In the genomic region with DNA sequence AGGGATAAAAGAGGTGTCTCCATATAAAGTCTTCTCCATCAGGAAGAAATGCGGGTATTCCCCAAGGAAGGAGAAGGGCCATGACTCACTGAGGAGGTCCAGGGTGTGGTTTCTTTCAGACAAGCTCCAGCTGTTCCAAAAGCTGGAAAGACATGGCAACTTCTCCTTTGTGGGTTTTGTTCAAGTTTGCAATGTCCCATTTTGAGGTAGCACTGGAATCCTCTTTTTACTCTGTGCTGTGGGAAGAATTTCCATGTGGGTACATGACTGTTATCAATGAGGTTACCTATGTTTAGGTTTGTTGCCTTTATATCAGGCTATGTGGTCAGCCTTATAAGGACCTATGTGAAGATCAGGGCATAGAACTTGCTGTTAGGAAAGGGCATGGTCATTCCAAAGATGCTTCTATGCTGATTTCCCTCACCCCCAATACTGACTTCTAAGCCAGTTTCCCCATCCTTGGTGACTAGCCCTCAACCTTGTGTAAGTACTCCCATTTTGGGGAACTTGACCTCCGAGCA, we compare ENCODE assay signal across 16 cellular contexts.
A peak's percentile ranks its signal among the peaks of the same experiment; 100 is the strongest.
DNase-seq lines count a peak whose midpoint lies in the region; ATAC-seq and TF ChIP-seq lines count a peak whose summit lies in the region.
"Had no signal": no experiment of that assay in that cellular context is flagged by ENCODE, and none has a peak within 500 bp of the region (broad histone marks: within the 10 kb centered on the region; RNA-seq: fewer than 3 reads in every experiment).

No MANE protein-coding gene starts in this region.

- H3K27me3 ChIP-seq in AG04450 (ENCODE audit: control insufficient read depth, insufficient read depth, low read length): no peaks in the 10 kb centered on the region
- H3K27me3 ChIP-seq in mammary epithelial cell (ENCODE audit: insufficient read depth, low read length): no peaks in the 10 kb centered on the region
- no peaks in the 10 kb centered on the region for H3K27me3 ChIP-seq in effector memory CD4-positive, alpha-beta T cell (replicated peaks; ENCODE audit: control insufficient read depth, insufficient read depth, low read length, poor library complexity, severe bottlenecking)
- H3K27me3 ChIP-seq in body of pancreas: no peaks in the 10 kb centered on the region

- H3K36me3 ChIP-seq in mammary epithelial cell (ENCODE audit: insufficient read depth, low read length) (no peaks in the 10 kb centered on the region), body of pancreas (replicated peaks in 1 of 2; ENCODE audit: insufficient read depth in 1 of 2, low read depth in 2 of 2) (no peaks in the 10 kb centered on the region)
- H3K36me3 ChIP-seq in effector memory CD4-positive, alpha-beta T cell (ENCODE audit: control insufficient read depth, insufficient read depth, low read length): no peaks in the 10 kb centered on the region
- H3K36me3 ChIP-seq: HAP-1, thoracic aorta had no signal

- H3K27ac ChIP-seq in AG04450 (ENCODE audit: low read depth, low read length) (peak overlapping the region; percentile 43), mammary epithelial cell (ENCODE audit: insufficient read depth, low read depth, low read length) (peak overlapping the region; percentile 91), body of pancreas (no peak overlapping the region)
- H3K27ac ChIP-seq in effector memory CD4-positive, alpha-beta T cell (ENCODE audit: insufficient read depth, low read length, poor library complexity, severe bottlenecking): no peak overlapping the region
- H3K27ac ChIP-seq: thoracic aorta had no signal

- POLR2A ChIA-PET in AG04450 (lab: Yijun Ruan, JAX): no interaction called here

- no peak for TF ChIP-seq POLR2A in body of pancreas (IDR thresholded peaks at IDR 0.05)

- dilution Hi-C loops in mammary epithelial cell (cut with HindIII; ENCODE audit: low sequenced_read_pairs): loop anchor here (5.0 kb wide), 2 partner anchors 48 to 83 kb away; no protein-coding TSS in a partner anchor

- TF ChIP-seq CTCF in AG04450 (IDR thresholded peaks at IDR 0.05; ENCODE audit: low read depth, low read length) (no peak), mammary epithelial cell (conservative IDR thresholded peaks at IDR 0.05 in 1 of 2, IDR thresholded peaks at IDR 0.05 in 1 of 2; ENCODE audit: extremely low read depth in 1 of 2, insufficient read depth in 1 of 2, low read depth in 1 of 2, low read length in 2 of 2) (no peak), body of pancreas (IDR thresholded peaks at IDR 0.05) (no peak)

- CTCF ChIA-PET in AG04450 (lab: Charles Lee) (interaction anchor here (1.2 kb wide), 1 partner anchor 704 kb away, joined by 3 read pairs; no protein-coding TSS in a partner anchor), mammary epithelial cell (lab: Charles Lee; ENCODE audit: low non-redundant PET) (no interaction called here)

- no peaks in the 10 kb centered on the region for H3K4me1 Mint-ChIP-seq in T-helper 17 cell
- H3K4me1 Mint-ChIP-seq: activated CD4-positive, alpha-beta T cell treated with anti-CD3 and anti-CD28 coated beads, Interleukin-2, amount 10 ng/mL, durations not matched to agents 7 days and 5 days; CD4-positive, CD25-positive, alpha-beta regulatory T cell; memory B cell had no signal

- H3K9me3 ChIP-seq in AG04450 (ENCODE audit: control insufficient read depth, insufficient read depth, low read length): peaks cover 2% of the 10 kb centered on the region; the same call in 1 of the 2 replicates
- peaks cover 2% of the 10 kb centered on the region for H3K9me3 ChIP-seq in mammary epithelial cell (replicated peaks; ENCODE audit: insufficient read depth, low read length)
- H3K9me3 ChIP-seq in T-helper 17 cell (ENCODE audit: control insufficient read depth, low read length, poor library complexity, severe bottlenecking): peaks cover 2% of the 10 kb centered on the region
- H3K9me3 ChIP-seq in effector memory CD4-positive, alpha-beta T cell (ENCODE audit: control insufficient read depth, low read length): no peaks in the 10 kb centered on the region
- no peaks in the 10 kb centered on the region for H3K9me3 ChIP-seq in body of pancreas
- H3K9me3 ChIP-seq: HAP-1, thoracic aorta had no signal

- H3K9ac ChIP-seq in mammary epithelial cell (ENCODE audit: insufficient read depth, low read length): peak overlapping the region; percentile 30

- H3K27me3 Mint-ChIP-seq in T-helper 17 cell: no peaks in the 10 kb centered on the region
- H3K27me3 Mint-ChIP-seq: activated CD4-positive, alpha-beta T cell treated with anti-CD3 and anti-CD28 coated beads, Interleukin-2, amount 10 ng/mL, durations not matched to agents 7 days and 5 days; CD4-positive, CD25-positive, alpha-beta regulatory T cell; progenitor cell of endocrine pancreas had no signal

- ATAC-seq in T-helper 17 cell (no peak), body of pancreas (no peak)

- H3K4me3 ChIP-seq in AG04450 (ENCODE audit: low read depth, low read length) (no peak overlapping the region), mammary epithelial cell (replicated peaks in 1 of 3; ENCODE audit: insufficient read depth in 1 of 3, low read depth in 2 of 3, low read length in 3 of 3) (no peak overlapping the region), body of pancreas (no peak overlapping the region)
- H3K4me3 ChIP-seq in effector memory CD4-positive, alpha-beta T cell (ENCODE audit: insufficient read depth, low read depth, low read length, poor library complexity, severe bottlenecking): no peak overlapping the region
- H3K4me3 ChIP-seq: HAP-1, thoracic aorta had no signal

- in situ Hi-C loops in mammary epithelial cell (cut with MboI; ENCODE audit: low sequenced_read_pairs in 2 of 2): no loop called here

- no peaks in the 10 kb centered on the region for H3K79me2 ChIP-seq in mammary epithelial cell (ENCODE audit: insufficient read depth, low read length)

- TSS peak; percentile 67 for BruUV-seq in mammary epithelial cell (replicated peaks; lab: Mats Ljungman, UMichigan)

- H3K4me3 Mint-ChIP-seq in T-helper 17 cell: no peak overlapping the region
- H3K4me3 Mint-ChIP-seq: activated CD4-positive, alpha-beta T cell treated with anti-CD3 and anti-CD28 coated beads, Interleukin-2, amount 10 ng/mL, durations not matched to agents 7 days and 5 days; CD4-positive, CD25-positive, alpha-beta regulatory T cell; memory B cell had no signal

- no peaks in the 10 kb centered on the region for H3K36me3 Mint-ChIP-seq in T-helper 17 cell (ENCODE audit: low read depth)
- H3K36me3 Mint-ChIP-seq: CD4-positive, CD25-positive, alpha-beta regulatory T cell; memory B cell had no signal

- DNase-seq in AG04450 (ENCODE audit: low read depth, low spot score) (peak; percentile 70), HS-27A (ENCODE audit: low read depth) (peak; percentile 81), mammary epithelial cell (peak; percentile 88), hepatic stellate cell (ENCODE audit: low spot score) (peak; percentile 43), T-helper 17 cell (no peak), cerebellar cortex (ENCODE audit: low spot score) (no peak), body of pancreas (no peak)
- no peak for DNase-seq in effector memory CD4-positive, alpha-beta T cell
- DNase-seq: activated CD4-positive, alpha-beta T cell treated with anti-CD3 and anti-CD28 coated beads, Interleukin-2, amount 10 ng/mL, durations not matched to agents 7 days and 5 days; CD4-positive, CD25-positive, alpha-beta regulatory T cell; NCI-H510A had no signal

- peak overlapping the region; percentile 16 for H3K4me2 ChIP-seq in mammary epithelial cell (ENCODE audit: insufficient read depth, low read depth, low read length)

- H3K4me1 ChIP-seq in mammary epithelial cell (ENCODE audit: insufficient read depth, low read length): peaks cover 50% of the 10 kb centered on the region
- no peaks in the 10 kb centered on the region for H3K4me1 ChIP-seq in effector memory CD4-positive, alpha-beta T cell (ENCODE audit: control insufficient read depth, insufficient read depth, low read length, poor library complexity, severe bottlenecking)
- no peaks in the 10 kb centered on the region for H3K4me1 ChIP-seq in body of pancreas
- H3K4me1 ChIP-seq: HAP-1 had no signal

- intact Hi-C loops in mammary epithelial cell (cut with micrococcal nuclease): loop anchor here (10.0 kb wide), 2 partner anchors 219 to 681 kb away; no protein-coding TSS in a partner anchor
- intact Hi-C loops in body of pancreas (cut with DNase I): no loop called here

- no peaks in the 10 kb centered on the region for H4K20me1 ChIP-seq in mammary epithelial cell (ENCODE audit: insufficient read depth, low read length)

- no peak overlapping the region for H3K27ac Mint-ChIP-seq in T-helper 17 cell
- H3K27ac Mint-ChIP-seq: activated CD4-positive, alpha-beta T cell treated with anti-CD3 and anti-CD28 coated beads, Interleukin-2, amount 10 ng/mL, durations not matched to agents 7 days and 5 days; activated T-helper 2 cell treated with anti-CD3 and anti-CD28 coated beads, Interferon-gamma antibody, Interleukin-2, Interleukin-4, amounts not matched to agents 10 μg/mL and 5 μg/mL and 100 μg/mL, durations not matched to agents 14 hours and 24 hours and 36 hours; CD4-positive, CD25-positive, alpha-beta regulatory T cell; memory B cell; progenitor cell of endocrine pancreas had no signal

- no peak overlapping the region for H2AFZ ChIP-seq in mammary epithelial cell (ENCODE audit: low read depth, low read length)

- 23% methylated on average over 2 of the region's 2 CpGs for WGBS in mammary epithelial cell (ENCODE audit: low coverage, missing lambda C conversion rate)
- WGBS in body of pancreas, 2 donors: 58 to 76% methylated on average over 2 of the region's 2 CpGs

Comparison
In these comparisons a context has a peak if more than half of its experiments do, and no peak if none do; other contexts are left out.
1. DNase-seq: peak in AG04450 (single experiment), HS-27A (single experiment), mammary epithelial cell (single experiment) and hepatic stellate cell (single experiment); none in T-helper 17 cell (0 of 3), cerebellar cortex (single experiment), effector memory CD4-positive, alpha-beta T cell (0 of 3) and body of pancreas (0 of 4).
2. H3K27ac ChIP-seq: peak in AG04450 (single experiment) and mammary epithelial cell (single experiment); none in effector memory CD4-positive, alpha-beta T cell (single experiment) and body of pancreas (0 of 4).